Comparison of ENCODE assay signal across 8 cellular contexts in genomic region chr7:102425639-102426267, GRCh38. TPM values are rescaled to one million over a fixed set of nuclear protein-coding genes. Genes with fewer than 3 reads are reported as not detected.
DNase-seq lines count a peak whose midpoint lies in the region; ATAC-seq and TF ChIP-seq lines count a peak whose summit lies in the region.

No MANE protein-coding gene starts in this region.

- H3K27me3 ChIP-seq in BLaER1 treated with 17β-estradiol and CSF1 and Interleukin-3, amounts not matched to agents 10 nM and 100 nM, result no peaks in the 10 kb centered on the region
- no peaks in the 10 kb centered on the region for H3K27me3 ChIP-seq in testis

- peak overlapping the region; percentile 24 to 57 (median 47); a peak in 19 of 20 replicates for H3K4me3 ChIP-seq in BLaER1 treated with 17β-estradiol and CSF1 and Interleukin-3, amounts not matched to agents 10 nM and 100 nM
- no peak overlapping the region for H3K4me3 ChIP-seq in testis

- peaks cover 0 to under 1% (median 0%) of the 10 kb centered on the region in 11 experiments; a peak in 1 of 22 replicates for H4K20me1 ChIP-seq in BLaER1 treated with 17β-estradiol and CSF1 and Interleukin-3, amounts not matched to agents 10 nM and 100 nM

- no peaks in the 10 kb centered on the region for H3K9me3 ChIP-seq in BLaER1 treated with 17β-estradiol and CSF1 and Interleukin-3, amounts not matched to agents 10 nM and 100 nM (replicated peaks in 1 of 11)
- no peaks in the 10 kb centered on the region for H3K9me3 ChIP-seq in testis

- WGBS in testis, 2 donors, result 75 to 84% methylated on average over 15 to 25 of the region's 25 CpGs

- peaks cover 26% of the 10 kb centered on the region for H3K36me3 Mint-ChIP-seq in endothelial cell (ENCODE audit: low read depth, unreplicated experiment)

- H3K27ac Mint-ChIP-seq in endothelial cell (ENCODE audit: unreplicated experiment), result no peak overlapping the region

- no peak overlapping the region for H3K4me3 Mint-ChIP-seq in endothelial cell (ENCODE audit: unreplicated experiment)

- H3K9ac ChIP-seq in BLaER1 treated with 17β-estradiol and CSF1 and Interleukin-3, amounts not matched to agents 10 nM and 100 nM, result peak overlapping the region; percentile 77 to 90 (median 84)

- H3K4me2 ChIP-seq in BLaER1 treated with 17β-estradiol and CSF1 and Interleukin-3, amounts not matched to agents 10 nM and 100 nM, result peak overlapping the region; percentile 86 to 98 (median 94)

- ATAC-seq in GM19455 (IDR thresholded peaks at IDR 0.05; ENCODE audit: unreplicated experiment), result peak; percentile 64
- peak; percentile 45 for ATAC-seq in HG03565 (IDR thresholded peaks at IDR 0.05; ENCODE audit: unreplicated experiment)

- peak overlapping the region; percentile 91 to 99 (median 95) for H3K27ac ChIP-seq in BLaER1 treated with 17β-estradiol and CSF1 and Interleukin-3, amounts not matched to agents 10 nM and 100 nM
- H3K27ac ChIP-seq in testis, result no peak overlapping the region

- no peaks in the 10 kb centered on the region for H3K9me3 Mint-ChIP-seq in endothelial cell (ENCODE audit: unreplicated experiment)

- peaks cover 13% of the 10 kb centered on the region for H3K27me3 Mint-ChIP-seq in endothelial cell (ENCODE audit: unreplicated experiment)

- peak; percentile 93 for DNase-seq in activated CD8-positive, alpha-beta memory T cell treated with anti-CD3 and anti-CD28 coated beads for 24 hours
- peak; percentile 89 for DNase-seq in germinal center (ENCODE audit: low spot score)
- DNase-seq in stimulated activated CD4-positive, alpha-beta T cell treated with anti-CD3 and anti-CD28 coated beads, Interleukin-15, amount 100 ng/mL, for 48 hours (ENCODE audit: low read depth in 2 of 2), result peak; percentile 60 to 74
- DNase-seq in endothelial cell (ENCODE audit: low spot score), result no peak
- DNase-seq in testis, result no peak

- H3K4me1 Mint-ChIP-seq in endothelial cell (ENCODE audit: unreplicated experiment), result peaks cover 7% of the 10 kb centered on the region

- TF ChIP-seq CTCF in endothelial cell (IDR thresholded peaks at IDR 0.05; ENCODE audit: unreplicated experiment), result no peak
- TF ChIP-seq CTCF in testis (IDR thresholded peaks at IDR 0.05), result no peak

- intact Hi-C loops in testis (cut with DNase I; ENCODE audit: low total_unique reads), result no loop called here

- peaks cover 0 to 34% (median 21%) of the 10 kb centered on the region in 11 experiments; a peak in 13 of 22 replicates for H3K36me3 ChIP-seq in BLaER1 treated with 17β-estradiol and CSF1 and Interleukin-3, amounts not matched to agents 10 nM and 100 nM
- H3K36me3 ChIP-seq in testis (ENCODE audit: low read depth, missing control alignments), result no peaks in the 10 kb centered on the region

- TF ChIP-seq POLR2A in testis (IDR thresholded peaks at IDR 0.05), result no peak

- H3K4me1 ChIP-seq in BLaER1 treated with 17β-estradiol and CSF1 and Interleukin-3, amounts not matched to agents 10 nM and 100 nM, result peaks cover 83 to 99% (median 96%) of the 10 kb centered on the region in 10 experiments
- H3K4me1 ChIP-seq in testis, result no peaks in the 10 kb centered on the region

RNA-seq across cellular contexts. Expression of gene ORAI2, which starts 7.6 kb away (rescaled TPM):
- total RNA-seq in endothelial cell (ENCODE audit: unreplicated experiment), result 39.3 TPM
- total RNA-seq in testis, result 10 to 100 TPM in 1 of 2 donors, 1 to 10 TPM in 1; 9.7 to 10.3 TPM
- 9.9 TPM for polyA plus RNA-seq in testis (ENCODE audit: insufficient read depth, low read depth, low replicate concordance)

RNA-seq across cellular contexts. Expression of gene PRKRIP1, which starts 29.6 kb away (rescaled TPM):
- total RNA-seq in endothelial cell (ENCODE audit: unreplicated experiment) (41.3 TPM), testis (10 to 100 TPM; 52.5 to 71.1 TPM)
- polyA plus RNA-seq in testis (ENCODE audit: insufficient read depth, low read depth, low replicate concordance), result 50.8 TPM

RNA-seq across cellular contexts. Expression of gene ALKBH4, which starts 38.9 kb away (rescaled TPM):
- total RNA-seq in endothelial cell (ENCODE audit: unreplicated experiment), result 11.5 TPM
- total RNA-seq in testis, result 10 to 100 TPM; 26.7 to 27.7 TPM
- polyA plus RNA-seq in testis (ENCODE audit: insufficient read depth, low read depth, low replicate concordance), result 9.3 TPM

RNA-seq across cellular contexts. Expression of gene LRWD1, which starts 39.0 kb away (rescaled TPM):
- 30.3 TPM for total RNA-seq in endothelial cell (ENCODE audit: unreplicated experiment)
- total RNA-seq in testis, result 100 to 1,000 TPM; 221 to 350 TPM
- polyA plus RNA-seq in testis (ENCODE audit: insufficient read depth, low read depth, low replicate concordance), result 540 TPM

RNA-seq across cellular contexts. Expression of gene POLR2J, which starts 53.0 kb away (rescaled TPM):
- 48.1 TPM for total RNA-seq in endothelial cell (ENCODE audit: unreplicated experiment)
- 10 to 100 TPM; 33.9 to 46.0 TPM for total RNA-seq in testis
- 73.1 TPM for polyA plus RNA-seq in testis (ENCODE audit: insufficient read depth, low read depth, low replicate concordance)

Comparison
In these comparisons a context has a peak if more than half of its experiments do, and no peak if none do; other contexts are left out.
1. H3K27ac ChIP-seq: peak in BLaER1 treated with 17β-estradiol and CSF1 and Interleukin-3, amounts not matched to agents 10 nM and 100 nM (11 of 11); none in testis (0 of 2).
2. H3K4me3 ChIP-seq: peak in BLaER1 treated with 17β-estradiol and CSF1 and Interleukin-3, amounts not matched to agents 10 nM and 100 nM (10 of 10); none in testis (0 of 2).
3. DNase-seq: peak in activated CD8-positive, alpha-beta memory T cell treated with anti-CD3 and anti-CD28 coated beads for 24 hours (single experiment), germinal center (single experiment) and stimulated activated CD4-positive, alpha-beta T cell treated with anti-CD3 and anti-CD28 coated beads, Interleukin-15, amount 100 ng/mL, for 48 hours (2 of 2); none in endothelial cell (single experiment) and testis (single experiment).